Comparison of ENCODE assay signal across 18 cellular contexts in the genomic region with DNA sequence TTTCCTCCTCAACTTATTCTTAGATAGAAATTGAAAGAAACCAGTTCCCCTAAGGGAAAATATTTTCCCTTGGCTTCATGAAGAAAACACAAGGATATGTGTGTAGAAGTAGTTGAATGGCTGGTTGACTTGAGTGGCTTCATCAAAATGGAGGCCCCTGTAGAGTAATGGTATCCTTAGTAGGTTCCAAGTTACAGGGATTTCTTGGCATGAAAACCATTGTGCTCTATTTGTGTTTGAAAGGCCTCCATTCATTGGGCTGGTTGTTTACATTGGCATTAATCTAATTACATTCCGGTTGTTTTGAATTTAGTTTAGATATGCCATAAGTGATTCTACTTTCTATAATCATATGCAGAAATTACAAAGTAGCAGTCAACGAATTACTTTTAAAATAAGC.
"Had no signal": no experiment of that assay in that cellular context is flagged by ENCODE, and none has a peak within 500 bp of the region (broad histone marks: within the 10 kb centered on the region; RNA-seq: fewer than 3 reads in every experiment).

No MANE protein-coding gene starts in this region.

- H3K36me3 ChIP-seq: esophagus muscularis mucosa, neutrophil, sigmoid colon had no signal

- H3K4me1 Mint-ChIP-seq: activated CD4-positive, alpha-beta T cell treated with anti-CD3 and anti-CD28 coated beads, Interleukin-2, amount 10 ng/mL, durations not matched to agents 7 days and 5 days; activated naive CD4-positive, alpha-beta T cell treated with anti-CD3 and anti-CD28 coated beads, Interleukin-2, amount 50 U/mL, for 24 hours; natural killer cell; stimulated activated memory B cell treated with anti-CD40 and anti-IgM and Interleukin-4, amounts not matched to agents 10 μg/mL and 1 μg/mL and 100 μg/mL, for 72 hours; T-cell had no signal

- H3K9me3 Mint-ChIP-seq: activated CD4-positive, alpha-beta T cell treated with anti-CD3 and anti-CD28 coated beads, Interleukin-2, amount 10 ng/mL, durations not matched to agents 7 days and 5 days; dendritic cell treated with granulocyte-macrophage colony-stimulating factor and Interleukin-4, amounts not matched to agents 40 ng/mL and 50 ng/mL, for 4 days; stimulated activated memory B cell treated with anti-CD40 and anti-IgM and Interleukin-4, amounts not matched to agents 10 μg/mL and 1 μg/mL and 100 μg/mL, for 72 hours had no signal

- H3K4me3 Mint-ChIP-seq: activated CD4-positive, alpha-beta T cell treated with anti-CD3 and anti-CD28 coated beads, Interleukin-2, amount 10 ng/mL, durations not matched to agents 7 days and 5 days; activated naive CD4-positive, alpha-beta T cell treated with anti-CD3 and anti-CD28 coated beads, Interleukin-2, amount 50 U/mL, for 24 hours; dendritic cell treated with granulocyte-macrophage colony-stimulating factor and Interleukin-4, amounts not matched to agents 40 ng/mL and 50 ng/mL, for 4 days; natural killer cell; stimulated activated memory B cell treated with anti-CD40 and anti-IgM and Interleukin-4, amounts not matched to agents 10 μg/mL and 1 μg/mL and 100 μg/mL, for 72 hours; T-cell had no signal

- H3K27ac ChIP-seq: esophagus muscularis mucosa, neutrophil, parathyroid adenoma, sigmoid colon had no signal

- H3K27ac Mint-ChIP-seq: activated CD4-positive, alpha-beta T cell treated with anti-CD3 and anti-CD28 coated beads, Interleukin-2, amount 10 ng/mL, durations not matched to agents 7 days and 5 days; activated naive CD4-positive, alpha-beta T cell treated with anti-CD3 and anti-CD28 coated beads, Interleukin-2, amount 50 U/mL, for 24 hours; dendritic cell treated with granulocyte-macrophage colony-stimulating factor and Interleukin-4, amounts not matched to agents 40 ng/mL and 50 ng/mL, for 4 days; natural killer cell; stimulated activated memory B cell treated with anti-CD40 and anti-IgM and Interleukin-4, amounts not matched to agents 10 μg/mL and 1 μg/mL and 100 μg/mL, for 72 hours; T-cell had no signal

- H3K36me3 Mint-ChIP-seq: activated naive CD4-positive, alpha-beta T cell treated with anti-CD3 and anti-CD28 coated beads, Interleukin-2, amount 50 U/mL, for 24 hours; natural killer cell; stimulated activated memory B cell treated with anti-CD40 and anti-IgM and Interleukin-4, amounts not matched to agents 10 μg/mL and 1 μg/mL and 100 μg/mL, for 72 hours; T-cell had no signal

- H2AFZ ChIP-seq: parathyroid adenoma had no signal

- H3K27me3 Mint-ChIP-seq: activated CD4-positive, alpha-beta T cell treated with anti-CD3 and anti-CD28 coated beads, Interleukin-2, amount 10 ng/mL, durations not matched to agents 7 days and 5 days; activated naive CD4-positive, alpha-beta T cell treated with anti-CD3 and anti-CD28 coated beads, Interleukin-2, amount 50 U/mL, for 24 hours; dendritic cell treated with granulocyte-macrophage colony-stimulating factor and Interleukin-4, amounts not matched to agents 40 ng/mL and 50 ng/mL, for 4 days; stimulated activated memory B cell treated with anti-CD40 and anti-IgM and Interleukin-4, amounts not matched to agents 10 μg/mL and 1 μg/mL and 100 μg/mL, for 72 hours; T-cell had no signal

- H3K9me3 ChIP-seq: esophagus muscularis mucosa, neutrophil, sigmoid colon had no signal

- H3K27me3 ChIP-seq: esophagus muscularis mucosa, neutrophil, sigmoid colon had no signal

- H3K79me2 ChIP-seq: parathyroid adenoma had no signal

- H3K4me3 ChIP-seq: esophagus muscularis mucosa, lung, sigmoid colon had no signal

- H3K9ac ChIP-seq: parathyroid adenoma had no signal

- ATAC-seq: natural killer cell; stimulated activated memory B cell treated with anti-CD40 and anti-IgM and Interleukin-4, amounts not matched to agents 10 μg/mL and 1 μg/mL and 100 μg/mL, for 72 hours; T-cell had no signal

- H3K4me1 ChIP-seq: parathyroid adenoma had no signal

- DNase-seq: activated CD4-positive, alpha-beta T cell treated with anti-CD3 and anti-CD28 coated beads, Interleukin-2, amount 10 ng/mL, durations not matched to agents 7 days and 5 days; activated CD4-positive, CD25-positive, alpha-beta regulatory T cell; activated CD8-positive, alpha-beta memory T cell treated with anti-CD3 and anti-CD28 coated beads, Interleukin-2, amount 50 U/mL, for 4 hours; activated effector memory CD4-positive, alpha-beta T cell treated with anti-CD3 and anti-CD28 coated beads, Interleukin-2, amount 50 U/mL, for 16 hours; activated T-cell treated with anti-CD3 and anti-CD28 coated beads, Interleukin-2, amount 50 U/mL, for 48 hours; effector memory CD4-positive, alpha-beta T cell; islet precursor cell; natural killer cell; sigmoid colon; stimulated activated CD4-positive, alpha-beta T cell treated with anti-CD3 and anti-CD28 coated beads, Interleukin-4, amount 100 ng/mL, for 24 hours; T-cell had no signal
